Comparison of ENCODE assay signal across 33 cellular contexts in the genomic region with DNA sequence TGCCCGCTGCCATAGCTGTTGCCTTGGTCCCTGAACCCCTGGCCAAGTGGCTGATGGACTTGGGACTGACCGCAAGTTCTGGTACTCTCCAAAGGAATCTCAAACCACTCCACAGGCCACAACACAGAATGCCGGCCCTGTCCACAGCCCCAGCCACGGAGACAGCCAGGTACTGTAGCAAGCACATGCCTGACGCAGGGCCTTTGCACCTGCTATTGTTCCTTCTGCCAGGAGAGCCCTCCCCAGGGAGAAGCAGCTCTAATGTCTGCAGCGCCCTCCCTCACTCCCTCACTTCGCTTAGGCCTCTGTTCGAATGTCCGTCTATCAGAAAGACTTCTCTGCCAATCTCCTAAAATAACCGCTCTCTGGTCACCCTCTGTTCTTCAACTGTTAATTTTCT. TPM values are rescaled to one million over a fixed set of nuclear protein-coding genes. Genes with fewer than 3 reads are reported as not detected.
A peak's percentile ranks its signal among the peaks of the same experiment; 100 is the strongest.
DNase-seq lines count a peak whose midpoint lies in the region; TF ChIP-seq lines count a peak whose summit lies in the region.
"Had no signal": no experiment of that assay in that cellular context is flagged by ENCODE, and none has a peak within 500 bp of the region (broad histone marks: within the 10 kb centered on the region; RNA-seq: fewer than 3 reads in every experiment).

No MANE protein-coding gene starts in this region.

- H3K4me3 ChIP-seq in HEK293 (ENCODE audit: low read depth, low read length) (no peak overlapping the region), neuronal stem cell (ENCODE audit: low read length in 2 of 2) (peak overlapping the region in 1 of 2 donors; percentile 42), osteoblast (ENCODE audit: insufficient read depth, low read length) (no peak overlapping the region), MG63 (no peak overlapping the region)
- H3K4me3 ChIP-seq: A549; BLaER1; BLaER1 treated with 17β-estradiol and CSF1 and Interleukin-3, amounts not matched to agents 10 nM and 100 nM had no signal

- H4K20me1 ChIP-seq in osteoblast (ENCODE audit: insufficient read depth, low read length), result no peaks in the 10 kb centered on the region
- H4K20me1 ChIP-seq: BLaER1 treated with 17β-estradiol and CSF1 and Interleukin-3, amounts not matched to agents 10 nM and 100 nM had no signal

- H3K79me2 ChIP-seq in osteoblast (ENCODE audit: insufficient read depth, low read length), result no peaks in the 10 kb centered on the region

- no peak overlapping the region for H3K23ac ChIP-seq in neuronal stem cell (ENCODE audit: low read depth, low read length, poor library complexity)

- H2BK12ac ChIP-seq in neuronal stem cell (ENCODE audit: low read length), result no peak overlapping the region

- peak overlapping the region; percentile 17 for H3K18ac ChIP-seq in neuronal stem cell (ENCODE audit: low read length)

- CTCF ChIA-PET in HEK293 (lab: Yijun Ruan, JAX) (interaction anchor here (1.1 kb wide), 1 partner anchor 10 kb away, joined by 4 read pairs; no protein-coding TSS in a partner anchor), RWPE1 (lab: Yijun Ruan, JAX) (no interaction called here)

- POLR2A ChIA-PET in HEK293 (lab: Yijun Ruan, JAX) (no interaction called here), RWPE1 (lab: Yijun Ruan, JAX; ENCODE audit: low non-redundant PET) (no interaction called here)

- peak overlapping the region; percentile 37 for H3K4ac ChIP-seq in neuronal stem cell (ENCODE audit: low read length)

- H3K36me3 ChIP-seq in HEK293 (ENCODE audit: control insufficient read depth in 2 of 2, insufficient read depth in 1 of 2, low read length in 2 of 2) (no peaks in the 10 kb centered on the region), neuronal stem cell (replicated peaks in 1 of 2; ENCODE audit: control insufficient read depth in 2 of 2, insufficient read depth in 2 of 2, low read length in 2 of 2) (no peaks in the 10 kb centered on the region), osteoblast (ENCODE audit: insufficient read depth, low read length) (no peaks in the 10 kb centered on the region), MG63 (no peaks in the 10 kb centered on the region)
- H3K36me3 ChIP-seq: BE2C had no signal

- H2AFZ ChIP-seq in neuronal stem cell (ENCODE audit: low read length), result no peak overlapping the region
- H2AFZ ChIP-seq in osteoblast (ENCODE audit: low read length), result no peak overlapping the region

- H3K79me1 ChIP-seq in neuronal stem cell (ENCODE audit: low read depth, low read length), result peaks cover 1% of the 10 kb centered on the region

- H3K4me2 ChIP-seq in neuronal stem cell (ENCODE audit: insufficient read depth, low read length, poor library complexity, severe bottlenecking) (no peak overlapping the region), osteoblast (ENCODE audit: insufficient read depth, low read length) (no peak overlapping the region)
- H3K4me2 ChIP-seq: A549, BLaER1 had no signal

- H3K4me1 ChIP-seq in HEK293 (ENCODE audit: control insufficient read depth, insufficient read depth, low read length) (no peaks in the 10 kb centered on the region; the same call in 1 of the 2 replicates), neuronal stem cell (ENCODE audit: control insufficient read depth in 2 of 2, insufficient read depth in 1 of 2, low read depth in 1 of 2, low read length in 2 of 2) (peaks cover 8 to 11% of the 10 kb centered on the region in 2 donors), osteoblast (ENCODE audit: insufficient read depth, low read length) (peaks cover 21% of the 10 kb centered on the region)
- H3K4me1 ChIP-seq: A549, BE2C, Caco-2 had no signal

- H2AK5ac ChIP-seq in neuronal stem cell (ENCODE audit: low read depth, low read length), result peak overlapping the region; percentile 91

- TF ChIP-seq CTCF in HEK293 (tag by site-specific recombination; IDR thresholded peaks at IDR 0.05), result no peak
- TF ChIP-seq CTCF in RWPE1 (conservative IDR thresholded peaks at IDR 0.05; ENCODE audit: low read depth), result no peak
- TF ChIP-seq CTCF in osteoblast (IDR thresholded peaks at IDR 0.05; ENCODE audit: extremely low read depth, low read depth, low read length), result no peak

- no peak overlapping the region for H3K27ac ChIP-seq in HEK293 (ENCODE audit: extremely low read depth, low read depth, low read length)
- H3K27ac ChIP-seq in RWPE1, result peak overlapping the region; percentile 94
- no peak overlapping the region for H3K27ac ChIP-seq in neuronal stem cell (replicated peaks; ENCODE audit: low read length)
- H3K27ac ChIP-seq in osteoblast (ENCODE audit: low read depth, low read length), result no peak overlapping the region
- H3K27ac ChIP-seq: A549; BLaER1; BLaER1 treated with 17β-estradiol and CSF1 and Interleukin-3, amounts not matched to agents 10 nM and 100 nM; C4-2B had no signal

- no peaks in the 10 kb centered on the region for H3K27me3 ChIP-seq in neuronal stem cell (ENCODE audit: control insufficient read depth in 3 of 3, insufficient read depth in 3 of 3, low read depth in 1 of 3, low read length in 3 of 3)
- H3K27me3 ChIP-seq in osteoblast (ENCODE audit: insufficient read depth, low read length), result no peaks in the 10 kb centered on the region
- no peaks in the 10 kb centered on the region for H3K27me3 ChIP-seq in MG63
- H3K27me3 ChIP-seq: BE2C; BLaER1; BLaER1 treated with 17β-estradiol and CSF1 and Interleukin-3, amounts not matched to agents 10 nM and 100 nM had no signal

- WGBS in neuronal stem cell (ENCODE audit: extremely low coverage in 2 of 2, insufficient read length in 2 of 2, insufficient replicate concordance in 1 of 2), 2 donors, result no CpG with 5 or more reads among the region's 10 CpGs

- H3K9ac ChIP-seq in neuronal stem cell (ENCODE audit: low read depth, low read length, poor library complexity), result no peak overlapping the region
- H3K9ac ChIP-seq: BLaER1; BLaER1 treated with 17β-estradiol and CSF1 and Interleukin-3, amounts not matched to agents 10 nM and 100 nM had no signal

- no peak overlapping the region for H2BK5ac ChIP-seq in neuronal stem cell (ENCODE audit: low read length)

- no peak overlapping the region for H2BK15ac ChIP-seq in neuronal stem cell (ENCODE audit: low read length)

- H3K14ac ChIP-seq in neuronal stem cell (ENCODE audit: low read length), result no peak overlapping the region

- H4K91ac ChIP-seq in neuronal stem cell (ENCODE audit: low read depth, low read length, poor library complexity), result no peak overlapping the region

- no peak overlapping the region for H4K8ac ChIP-seq in neuronal stem cell (ENCODE audit: low read depth, low read length)

- H2BK120ac ChIP-seq in neuronal stem cell (ENCODE audit: low read depth, low read length), result no peak overlapping the region

- no peaks in the 10 kb centered on the region for H3K9me3 ChIP-seq in HEK293 (ENCODE audit: control insufficient read depth, insufficient read depth, low read depth, low read length)
- H3K9me3 ChIP-seq in neuronal stem cell (replicated peaks in 1 of 2; ENCODE audit: control insufficient read depth in 2 of 2, insufficient read depth in 1 of 2, low read depth in 1 of 2, low read length in 2 of 2), result peaks cover 0 to 3% of the 10 kb centered on the region in 2 donors
- H3K9me3 ChIP-seq in osteoblast (ENCODE audit: low read depth, low read length), result no peaks in the 10 kb centered on the region
- H3K9me3 ChIP-seq in MG63, result no peaks in the 10 kb centered on the region
- H3K9me3 ChIP-seq: BE2C, BLaER1 had no signal

- no peak for DNase-seq in RWPE1 (ENCODE audit: low spot score)
- no peak for DNase-seq in neuronal stem cell (ENCODE audit: low spot score)
- DNase-seq in osteoblast (ENCODE audit: insufficient read length, low spot score, missing footprints), result peak; percentile 65
- DNase-seq in MG63, result no peak
- DNase-seq in AG20443 (ENCODE audit: low spot score), result no peak
- no peak for DNase-seq in stimulated activated CD4-positive, alpha-beta T cell treated with anti-CD3 and anti-CD28 coated beads, Interleukin-1b, Interleukin-23, amount 100 ng/mL, for 48 hours
- DNase-seq in NCI-H226, result no peak
- DNase-seq: 8988T; ACHN; AML-193; BE2C; C1 segment of cervical spinal cord; Caco-2; Calu3; CD4-positive, alpha-beta memory T cell; CD4-positive, alpha-beta T cell; CD4-positive, CD25-positive, alpha-beta regulatory T cell; CD8-positive, alpha-beta memory T cell; CD8-positive, alpha-beta T cell; COR-L47; DMS 273 treated with DMSO at 0.1 percent for 48 hours; DMS153; DMS53; DMS79; DMS79 treated with DMSO at 0.1 percent for 48 hours; DND-41; EL had no signal

TF ChIP-seq in HEK293, 187 proteins besides CTCF, POLR2A, EP300 and RAD21:
- TF ChIP-seq SCRT2 (tag by site-specific recombination; IDR thresholded peaks at IDR 0.05), result no peak
- peak; percentile 89 for TF ChIP-seq ZNF623 (tag by site-specific recombination; IDR thresholded peaks at IDR 0.05)
- TF ChIP-seq BCL6B (tag by site-specific recombination; IDR thresholded peaks at IDR 0.05), result no peak
- no peak for TF ChIP-seq ZNF221 (tag by site-specific recombination; IDR thresholded peaks at IDR 0.05; ENCODE audit: borderline replicate concordance)

RNA-seq across cellular contexts. Expression of gene RTN4RL1, which starts 15.4 kb away (rescaled TPM):
- polyA plus RNA-seq in neuronal stem cell (2013, experiment 1 of 2), result 4.0 TPM
- polyA plus RNA-seq in neuronal stem cell (2013, experiment 2 of 2), result 3.9 TPM
- total RNA-seq in osteoblast, result 1.1 and 1.5 TPM in 2 replicates
- 4.9 and 8.9 TPM in 2 replicates for total RNA-seq in MG63 (2014; rRNA removed; shearing (Covaris generic); ENCODE audit: low replicate concordance)
- total RNA-seq: Calu3; CD8-positive, alpha-beta T cell; Daoy had no signal

RNA-seq across cellular contexts. Expression of gene DPH1, which starts 20.2 kb away (rescaled TPM):
- 19.6 TPM for polyA plus RNA-seq in neuronal stem cell (2013, experiment 1 of 2)
- polyA plus RNA-seq in neuronal stem cell (2013, experiment 2 of 2), result 18.0 TPM
- total RNA-seq in osteoblast, result 52.7 and 63.7 TPM in 2 replicates
- total RNA-seq in MG63 (2014; rRNA removed; shearing (Covaris generic); ENCODE audit: low replicate concordance), result 14.2 and 18.4 TPM in 2 replicates

RNA-seq across cellular contexts. Expression of gene OVCA2, which starts 32.1 kb away (rescaled TPM):
- polyA plus RNA-seq in neuronal stem cell (2013, experiment 1 of 2), result 13.9 TPM
- 14.2 TPM for polyA plus RNA-seq in neuronal stem cell (2013, experiment 2 of 2)
- total RNA-seq in osteoblast, result 59.0 and 61.3 TPM in 2 replicates
- 36.6 and 51.8 TPM in 2 replicates for total RNA-seq in MG63 (2014; rRNA removed; shearing (Covaris generic); ENCODE audit: low replicate concordance)

RNA-seq across cellular contexts. Expression of gene HIC1, which starts 45.2 kb away (rescaled TPM):
- polyA plus RNA-seq in neuronal stem cell (2013, experiment 1 of 2), result 0.08 TPM
- 0.04 TPM for polyA plus RNA-seq in neuronal stem cell (2013, experiment 2 of 2)
- total RNA-seq in osteoblast, result 18.5 and 19.7 TPM in 2 replicates
- total RNA-seq in MG63 (2014; rRNA removed; shearing (Covaris generic); ENCODE audit: low replicate concordance), result 0.89 and 1.1 TPM in 2 replicates
